Comparison of ENCODE assay signal across 25 cellular contexts in the genomic region with DNA sequence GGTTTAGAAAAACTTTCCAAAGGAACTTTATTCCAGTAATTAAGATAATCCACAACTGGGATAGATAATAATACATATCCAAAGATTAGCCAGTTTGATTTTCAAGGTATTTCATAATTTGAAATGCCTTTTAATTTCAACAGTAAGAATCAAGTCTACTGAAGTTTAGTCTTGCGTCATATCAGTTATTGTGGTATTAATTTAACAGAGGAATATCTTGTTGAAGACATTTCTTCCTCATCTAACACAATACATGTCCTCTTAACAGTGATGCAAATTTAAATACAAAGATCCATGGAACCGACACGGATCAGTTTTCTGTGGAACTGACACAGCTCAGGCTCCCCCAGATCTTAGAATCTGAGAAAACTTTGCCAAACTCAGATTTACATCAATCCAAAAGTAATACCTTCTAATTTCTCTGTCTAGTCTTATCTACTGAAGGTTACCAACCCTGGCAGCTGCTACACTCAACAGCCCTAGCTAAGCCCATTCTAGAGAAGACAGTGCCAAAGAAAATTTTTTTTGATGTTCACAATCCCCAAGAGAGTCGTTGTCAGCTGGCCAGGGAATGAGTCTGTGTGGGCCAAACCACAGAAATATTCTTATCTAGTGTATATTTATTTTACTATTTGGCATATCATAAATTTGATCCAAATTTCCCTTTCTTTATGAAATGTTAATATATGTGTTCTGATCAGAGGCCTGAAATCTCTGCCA.
A peak's percentile ranks its signal among the peaks of the same experiment; 100 is the strongest.
DNase-seq lines count a peak whose midpoint lies in the region; ATAC-seq, FAIRE-seq and TF ChIP-seq lines count a peak whose summit lies in the region.
"Had no signal": no experiment of that assay in that cellular context is flagged by ENCODE, and none has a peak within 500 bp of the region (broad histone marks: within the 10 kb centered on the region; RNA-seq: fewer than 3 reads in every experiment).

No MANE protein-coding gene starts in this region.

- H3K36me3 ChIP-seq in GM23248 (ENCODE audit: low read depth) (no peaks in the 10 kb centered on the region), sigmoid colon (no peaks in the 10 kb centered on the region)
- H3K36me3 ChIP-seq: breast epithelium, heart right ventricle, tibial nerve had no signal

- H3K4me1 ChIP-seq in GM23248 (ENCODE audit: insufficient read depth) = peaks cover 6% of the 10 kb centered on the region
- peaks cover 0 to 14% (median 3%) of the 10 kb centered on the region in 4 donors for H3K4me1 ChIP-seq in sigmoid colon
- H3K4me1 ChIP-seq: breast epithelium had no signal

- H3F3A ChIP-seq in GM23248 (ENCODE audit: insufficient read depth) = no peaks in the 10 kb centered on the region

- ATAC-seq in GM21825 (IDR thresholded peaks at IDR 0.05; ENCODE audit: unreplicated experiment) = no peak
- ATAC-seq: left lobe of liver; naive thymus-derived CD4-positive, alpha-beta T cell; stimulated activated naive CD8-positive, alpha-beta T cell treated with anti-CD3 and anti-CD28 coated beads, Interleukin-15, amount 100 ng/mL, for 72 hours; T-helper 17 cell had no signal

- no peak overlapping the region for H2AFZ ChIP-seq in GM23248

- H3K79me2 ChIP-seq in GM23248 (ENCODE audit: insufficient read depth) = no peaks in the 10 kb centered on the region

- H3K4me2 ChIP-seq in GM23248 (ENCODE audit: unreplicated experiment) = no peak overlapping the region

- in situ Hi-C loops in GM23248 (cut with MboI) = loop anchor here (25.0 kb wide), 1 partner anchor 1314 kb away; no protein-coding TSS in a partner anchor

- no peaks in the 10 kb centered on the region for H4K20me1 ChIP-seq in GM23248 (ENCODE audit: insufficient read depth)

- no peaks in the 10 kb centered on the region for H3K9me3 ChIP-seq in GM23248 (ENCODE audit: low read depth)
- no peaks in the 10 kb centered on the region for H3K9me3 ChIP-seq in sigmoid colon
- H3K9me3 ChIP-seq: breast epithelium, heart right ventricle, tibial nerve had no signal

- FAIRE-seq in D721Med (lab: Jason Lieb, UNC) = no peak

- no peak for TF ChIP-seq CTCF in choroid plexus epithelial cell (conservative IDR thresholded peaks at IDR 0.05; ENCODE audit: low read depth, low read length)
- no peak for TF ChIP-seq CTCF in D721Med (IDR thresholded peaks at IDR 0.05; ENCODE audit: insufficient read depth, missing control alignments)
- no peak for TF ChIP-seq CTCF in sigmoid colon (IDR thresholded peaks at IDR 0.05)

- H3K27ac ChIP-seq in GM23248 (no peak overlapping the region), sigmoid colon (no peak overlapping the region)
- H3K27ac ChIP-seq: breast epithelium, C4-2B, heart right ventricle, SK-N-MC, tibial nerve had no signal

- DNase-seq in GM23248 = peak; percentile 41
- DNase-seq in NCI-H1694 (lab: John Stamatoyannopoulos, UW) = peak; percentile 38
- peak; percentile 78 for DNase-seq in choroid plexus epithelial cell (ENCODE audit: low read depth)
- DNase-seq in myocyte (ENCODE audit: low read depth) = peak; percentile 93
- DNase-seq in D721Med (ENCODE audit: insufficient read length, low spot score) = no peak
- DNase-seq in inferior parietal cortex (ENCODE audit: extremely low spot score) = no peak
- no peak for DNase-seq in sigmoid colon
- DNase-seq: activated effector memory CD4-positive, alpha-beta T cell treated with anti-CD3 and anti-CD28 coated beads, Interleukin-2, amount 50 U/mL, for 16 hours; cortex of kidney; endodermal cell; heart right ventricle; KG1; naive thymus-derived CD4-positive, alpha-beta T cell; NCI-H1436; NCI-H526 treated with DMSO at 0.1 percent for 48 hours; RPMI8226; stimulated activated CD4-positive, alpha-beta T cell treated with anti-CD3 and anti-CD28 coated beads, Interleukin-15, amount 100 ng/mL, for 24 hours; stimulated activated naive CD8-positive, alpha-beta T cell treated with anti-CD3 and anti-CD28 coated beads, Interleukin-15, amount 100 ng/mL, for 72 hours; T-helper 17 cell had no signal

- TF ChIP-seq POLR2A in sigmoid colon (IDR thresholded peaks at IDR 0.05) = no peak

- WGBS in GM23248 (ENCODE audit: low coverage in 1 of 2, low lambda C conversion rate in 2 of 2, missing lambda C conversion rate in 2 of 2), 2 experiments = 73 to 74% methylated on average over 4 of the region's 4 CpGs
- 69 to 72% methylated on average over 4 of the region's 4 CpGs for WGBS in sigmoid colon, 2 donors

- H3K27me3 ChIP-seq in GM23248 (replicated peaks; ENCODE audit: insufficient read depth) (no peaks in the 10 kb centered on the region; the same call in 1 of the 2 replicates), sigmoid colon (no peaks in the 10 kb centered on the region)
- H3K27me3 ChIP-seq: breast epithelium, heart right ventricle, tibial nerve had no signal

- intact Hi-C loops in sigmoid colon (cut with DNase I) = no loop called here

- no peak overlapping the region for H3K9ac ChIP-seq in GM23248

- no peak for TF ChIP-seq EP300 in sigmoid colon (IDR thresholded peaks at IDR 0.05)

- H3K9me2 ChIP-seq in GM23248 (ENCODE audit: insufficient read depth) = no peaks in the 10 kb centered on the region

- no peak overlapping the region for H3K4me3 ChIP-seq in GM23248
- H3K4me3 ChIP-seq in choroid plexus epithelial cell (ENCODE audit: low read depth, low read length) = no peak overlapping the region
- no peak overlapping the region for H3K4me3 ChIP-seq in sigmoid colon
- H3K4me3 ChIP-seq: breast epithelium, heart right ventricle, SK-N-MC, tibial nerve had no signal

Comparison
In these comparisons a context has a peak if more than half of its experiments do, and no peak if none do; other contexts are left out.
1. DNase-seq: peak in GM23248 (single experiment), NCI-H1694 (single experiment), choroid plexus epithelial cell (single experiment) and myocyte (single experiment); none in D721Med (single experiment), inferior parietal cortex (single experiment) and sigmoid colon (single experiment).